ENCODE assay signal across 24 cellular contexts in the genomic region with DNA sequence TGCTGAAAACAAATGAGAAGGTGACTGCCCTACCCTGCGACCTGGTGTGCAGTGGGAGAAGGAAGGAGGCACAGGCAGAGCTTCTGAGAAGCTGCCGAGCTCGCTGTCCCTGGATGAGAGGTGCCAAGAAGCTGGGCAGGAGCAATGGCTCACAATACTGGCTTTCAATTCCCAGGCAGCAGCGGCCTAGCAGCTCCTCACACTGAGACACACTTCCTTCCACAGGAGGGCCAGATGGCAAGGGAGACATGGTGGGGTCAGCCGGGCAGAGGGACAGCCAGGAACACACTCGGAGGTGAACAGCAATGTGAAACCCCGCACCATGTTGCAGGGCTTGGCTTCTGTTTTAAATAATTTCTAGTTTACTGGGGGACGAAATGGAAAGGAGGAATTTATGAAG.
"Had no signal": no experiment of that assay in that cellular context is flagged by ENCODE, and none has a peak within 500 bp of the region (broad histone marks: within the 10 kb centered on the region; RNA-seq: fewer than 3 reads in every experiment).

No MANE protein-coding gene starts in this region.

- H3K27ac ChIP-seq: Peyer's patch, RWPE1, SJCRH30, VCaP had no signal

- H3K27me3 ChIP-seq: Peyer's patch, SJCRH30 had no signal

- FAIRE-seq: colon, K562 had no signal

- H3K4me3 ChIP-seq: K562, Peyer's patch, SJCRH30 had no signal

- H3K9me3 Mint-ChIP-seq: activated naive CD8-positive, alpha-beta T cell treated with anti-CD3 and anti-CD28 coated beads for 36 hours had no signal

- H3K9ac ChIP-seq: SK-N-SH had no signal

- H3K36me3 Mint-ChIP-seq: activated naive CD4-positive, alpha-beta T cell treated with anti-CD3 and anti-CD28 coated beads, Interleukin-2, amount 10 ng/mL, durations not matched to agents 7 days and 5 days; activated naive CD8-positive, alpha-beta T cell treated with anti-CD3 and anti-CD28 coated beads for 36 hours had no signal

- H3K4me1 ChIP-seq: Peyer's patch, SJCRH30 had no signal

- H3K27me3 Mint-ChIP-seq: activated CD4-positive, alpha-beta memory T cell treated with anti-CD3 and anti-CD28 coated beads, Interleukin-2, amount 10 ng/mL, durations not matched to agents 7 days and 5 days; activated CD4-positive, alpha-beta T cell treated with anti-CD3 and anti-CD28 coated beads for 36 hours; activated naive CD4-positive, alpha-beta T cell treated with anti-CD3 and anti-CD28 coated beads, Interleukin-2, amount 10 ng/mL, durations not matched to agents 7 days and 5 days; activated T-helper 17 cell treated with anti-CD3 and anti-CD28 coated beads, Interleukin-2, amount 50 U/mL, for 72 hours had no signal

- DNase-seq: activated CD4-positive, alpha-beta memory T cell treated with anti-CD3 and anti-CD28 coated beads, Interleukin-2, amount 10 ng/mL, durations not matched to agents 7 days and 5 days; activated CD4-positive, alpha-beta T cell treated with anti-CD3 and anti-CD28 coated beads for 36 hours; activated CD4-positive, alpha-beta T cell treated with anti-CD3 and anti-CD28 coated beads, Interleukin-2, amount 50 U/mL, for 1 hour; activated gamma-delta T cell treated with Interleukin-2 at 50 U/mL for 16 hours; activated naive CD4-positive, alpha-beta T cell treated with anti-CD3 and anti-CD28 coated beads, Interleukin-2, amount 10 ng/mL, durations not matched to agents 7 days and 5 days; activated naive CD8-positive, alpha-beta T cell treated with anti-CD3 and anti-CD28 coated beads for 36 hours; activated T-cell treated with anti-CD3 and anti-CD28 coated beads for 4 hours; activated T-cell treated with anti-CD3 and anti-CD28 coated beads, Interleukin-2, amount 50 U/mL, for 48 hours; Kasumi-1; NCI-H1048; NCI-H187 treated with DMSO at 0.1 percent for 48 hours; NCI-H2081 treated with DMSO at 0.1 percent for 48 hours; NCI-H2171 treated with DMSO at 0.1 percent for 48 hours; NCI-H510A treated with DMSO at 0.1 percent for 48 hours; Peyer's patch; Right ventricle myocardium superior; SJCRH30; SK-N-SH; T-helper 1 cell had no signal

- H3K9me3 ChIP-seq: Peyer's patch, SJCRH30, SK-N-SH had no signal

- H3K27ac Mint-ChIP-seq: activated CD4-positive, alpha-beta memory T cell treated with anti-CD3 and anti-CD28 coated beads, Interleukin-2, amount 10 ng/mL, durations not matched to agents 7 days and 5 days; activated CD4-positive, alpha-beta T cell treated with anti-CD3 and anti-CD28 coated beads for 36 hours; activated naive CD4-positive, alpha-beta T cell treated with anti-CD3 and anti-CD28 coated beads, Interleukin-2, amount 10 ng/mL, durations not matched to agents 7 days and 5 days; activated naive CD8-positive, alpha-beta T cell treated with anti-CD3 and anti-CD28 coated beads for 36 hours; activated T-helper 17 cell treated with anti-CD3 and anti-CD28 coated beads, Interleukin-2, amount 50 U/mL, for 72 hours had no signal

- H3K4me2 ChIP-seq: SK-N-SH had no signal

- H3K4me3 Mint-ChIP-seq: activated CD4-positive, alpha-beta memory T cell treated with anti-CD3 and anti-CD28 coated beads, Interleukin-2, amount 10 ng/mL, durations not matched to agents 7 days and 5 days; activated CD4-positive, alpha-beta T cell treated with anti-CD3 and anti-CD28 coated beads for 36 hours; activated naive CD4-positive, alpha-beta T cell treated with anti-CD3 and anti-CD28 coated beads, Interleukin-2, amount 10 ng/mL, durations not matched to agents 7 days and 5 days; activated naive CD8-positive, alpha-beta T cell treated with anti-CD3 and anti-CD28 coated beads for 36 hours; activated T-helper 17 cell treated with anti-CD3 and anti-CD28 coated beads, Interleukin-2, amount 50 U/mL, for 72 hours had no signal

- H3K4me1 Mint-ChIP-seq: activated CD4-positive, alpha-beta memory T cell treated with anti-CD3 and anti-CD28 coated beads, Interleukin-2, amount 10 ng/mL, durations not matched to agents 7 days and 5 days; activated CD4-positive, alpha-beta T cell treated with anti-CD3 and anti-CD28 coated beads for 36 hours; activated naive CD4-positive, alpha-beta T cell treated with anti-CD3 and anti-CD28 coated beads, Interleukin-2, amount 10 ng/mL, durations not matched to agents 7 days and 5 days; activated naive CD8-positive, alpha-beta T cell treated with anti-CD3 and anti-CD28 coated beads for 36 hours; activated T-helper 17 cell treated with anti-CD3 and anti-CD28 coated beads, Interleukin-2, amount 50 U/mL, for 72 hours had no signal

- H3K36me3 ChIP-seq: Peyer's patch, SJCRH30 had no signal
